In genomic region chr18:74708169-74708568, GRCh38 we compare ENCODE assay signal across 29 cellular contexts.
"Had no signal": no experiment of that assay in that cellular context is flagged by ENCODE, and none has a peak within 500 bp of the region (broad histone marks: within the 10 kb centered on the region; RNA-seq: fewer than 3 reads in every experiment).

No MANE protein-coding gene starts in this region.

- H3K4me1 ChIP-seq: parathyroid adenoma, psoas muscle, sigmoid colon, stomach, thyroid gland, tibial nerve, upper lobe of left lung, vagina had no signal

- H3K9me3 ChIP-seq: neutrophil, ovary, psoas muscle, right lobe of liver, sigmoid colon, stomach, thoracic aorta, thyroid gland, tibial nerve, upper lobe of left lung, vagina had no signal

- H3K4me1 Mint-ChIP-seq: nephron progenitor cell had no signal

- H3K4me3 Mint-ChIP-seq: naive thymus-derived CD8-positive, alpha-beta T cell; natural killer cell treated with Interleukin-12 subunit alpha and Interleukin-12 subunit beta and Interleukin-15 and Interleukin-18, amount 100 ng/mL, for 72 hours; nephron progenitor cell; neural crest cell; stimulated activated effector memory CD8-positive, alpha-beta T cell treated with anti-CD3 and anti-CD28 coated beads, Interleukin-12 subunit alpha, Interleukin-12 subunit beta, amount 100 ng/mL, for 72 hours; stimulated activated naive B cell treated with anti-CD40 and anti-IgM and Interleukin-4, amounts not matched to agents 10 μg/mL and 1 μg/mL and 100 μg/mL, for 72 hours; stimulated activated naive CD8-positive, alpha-beta T cell treated with anti-CD3 and anti-CD28 coated beads, Interleukin-15, Interleukin-2, amounts not matched to agents 100 ng/mL and 50 ng/mL, for 24 hours had no signal

- H3K27me3 Mint-ChIP-seq: naive thymus-derived CD8-positive, alpha-beta T cell; natural killer cell treated with Interleukin-12 subunit alpha and Interleukin-12 subunit beta and Interleukin-15 and Interleukin-18, amount 100 ng/mL, for 72 hours; progenitor cell of endocrine pancreas; stimulated activated naive B cell treated with anti-CD40 and anti-IgM and Interleukin-4, amounts not matched to agents 10 μg/mL and 1 μg/mL and 100 μg/mL, for 72 hours; stimulated activated naive CD8-positive, alpha-beta T cell treated with anti-CD3 and anti-CD28 coated beads, Interleukin-15, Interleukin-2, amounts not matched to agents 100 ng/mL and 50 ng/mL, for 24 hours had no signal

- DNase-seq: naive thymus-derived CD8-positive, alpha-beta T cell; nephron progenitor cell; nucleus accumbens; ovary; posterior cingulate gyrus; psoas muscle; right lobe of liver; sigmoid colon; small intestine; stimulated activated CD4-positive, alpha-beta T cell treated with anti-CD3 and anti-CD28 coated beads, Interleukin-15, amount 100 ng/mL, for 24 hours; stimulated activated CD4-positive, alpha-beta T cell treated with anti-CD3 and anti-CD28 coated beads, Interleukin-2, amount 100 ng/mL, for 24 hours; stimulated activated CD4-positive, alpha-beta T cell treated with anti-CD3 and anti-CD28 coated beads, Interleukin-2, amount 100 ng/mL, for 48 hours; stimulated activated CD4-positive, alpha-beta T cell treated with anti-CD3 and anti-CD28 coated beads, Interleukin-4, amount 100 ng/mL, for 24 hours; stimulated activated naive B cell treated with anti-CD40 and anti-IgM and Interleukin-4, amounts not matched to agents 10 μg/mL and 1 μg/mL and 100 μg/mL, for 72 hours; stimulated activated naive CD4-positive, alpha-beta T cell treated with Interleukin-2 at 50 U/mL for 16 hours; stomach; thyroid gland; upper lobe of left lung had no signal

- H2AFZ ChIP-seq: parathyroid adenoma had no signal

- H3K27ac ChIP-seq: neutrophil, ovary, parathyroid adenoma, psoas muscle, right lobe of liver, sigmoid colon, stomach, thoracic aorta, thyroid gland, tibial nerve, upper lobe of left lung, vagina had no signal

- H3K36me3 ChIP-seq: ovary, right lobe of liver, sigmoid colon, stomach, thoracic aorta, thyroid gland, upper lobe of left lung, vagina had no signal

- H3K27ac Mint-ChIP-seq: naive thymus-derived CD8-positive, alpha-beta T cell; natural killer cell treated with Interleukin-12 subunit alpha and Interleukin-12 subunit beta and Interleukin-15 and Interleukin-18, amount 100 ng/mL, for 72 hours; nephron progenitor cell; progenitor cell of endocrine pancreas; stimulated activated effector memory CD8-positive, alpha-beta T cell treated with anti-CD3 and anti-CD28 coated beads, Interleukin-12 subunit alpha, Interleukin-12 subunit beta, amount 100 ng/mL, for 72 hours; stimulated activated naive CD8-positive, alpha-beta T cell treated with anti-CD3 and anti-CD28 coated beads, Interleukin-15, Interleukin-2, amounts not matched to agents 100 ng/mL and 50 ng/mL, for 24 hours had no signal

- ATAC-seq: naive thymus-derived CD8-positive, alpha-beta T cell; natural killer cell treated with Interleukin-12 subunit alpha and Interleukin-12 subunit beta and Interleukin-15 and Interleukin-18, amount 100 ng/mL, for 72 hours; psoas muscle; right cardiac atrium; right lobe of liver; stimulated activated effector memory CD8-positive, alpha-beta T cell treated with anti-CD3 and anti-CD28 coated beads, Interleukin-12 subunit alpha, Interleukin-12 subunit beta, amount 100 ng/mL, for 72 hours; stimulated activated naive B cell treated with anti-CD40 and anti-IgM and Interleukin-4, amounts not matched to agents 10 μg/mL and 1 μg/mL and 100 μg/mL, for 72 hours had no signal

- H3K36me3 Mint-ChIP-seq: natural killer cell treated with Interleukin-12 subunit alpha and Interleukin-12 subunit beta and Interleukin-15 and Interleukin-18, amount 100 ng/mL, for 72 hours had no signal

- H3K79me2 ChIP-seq: parathyroid adenoma had no signal

- H3K4me3 ChIP-seq: ovary, psoas muscle, right lobe of liver, sigmoid colon, stomach, thoracic aorta, thyroid gland, tibial nerve, upper lobe of left lung, vagina had no signal

- H3K27me3 ChIP-seq: neutrophil, ovary, right lobe of liver, sigmoid colon, stomach, thyroid gland, tibial nerve, upper lobe of left lung, vagina had no signal
